In the genomic region with DNA sequence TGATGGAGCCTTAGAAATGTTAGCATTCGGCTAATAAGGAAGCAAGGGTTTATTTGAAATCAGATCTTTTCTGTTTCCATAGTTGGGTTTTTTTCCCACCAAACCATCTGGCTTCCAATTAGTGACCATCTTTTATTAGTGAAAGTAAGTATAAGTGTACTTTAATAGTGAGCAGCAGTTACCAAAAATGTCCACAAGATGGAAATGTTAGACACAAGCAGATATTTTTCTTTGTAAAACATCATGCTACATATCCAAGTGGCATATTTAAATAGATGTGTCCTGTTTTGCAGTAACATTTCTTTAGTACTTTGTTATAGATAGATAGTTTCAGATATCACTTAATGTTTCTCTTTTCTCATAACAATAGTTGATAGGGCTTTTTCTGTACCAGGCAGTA, we compare ENCODE assay signal across 9 cellular contexts. TPM values are rescaled to one million over a fixed set of nuclear protein-coding genes. Genes with fewer than 3 reads are reported as not detected.
DNase-seq lines count a peak whose midpoint lies in the region; ATAC-seq and TF ChIP-seq lines count a peak whose summit lies in the region.
"Had no signal": no experiment of that assay in that cellular context is flagged by ENCODE, and none has a peak within 500 bp of the region (broad histone marks: within the 10 kb centered on the region; RNA-seq: fewer than 3 reads in every experiment).

No MANE protein-coding gene starts in this region.

- DNase-seq in DMS53 (lab: John Stamatoyannopoulos, UW): peak; percentile 67
- peak; percentile 83 for DNase-seq in adipocyte (ENCODE audit: low read depth)
- DNase-seq in kidney epithelial cell (ENCODE audit: low read depth): peak; percentile 23
- DNase-seq in HEK293T (ENCODE audit: extremely low spot score): no peak
- no peak for DNase-seq in activated CD4-positive, alpha-beta T cell treated with anti-CD3 and anti-CD28 coated beads, Interleukin-2, amount 50 U/mL, for 48 hours

- H3K9me3 ChIP-seq in adipocyte (ENCODE audit: control insufficient read depth, low read length): no peaks in the 10 kb centered on the region

- H3K4me3 ChIP-seq in adipocyte (ENCODE audit: low read length): no peak overlapping the region
- no peak overlapping the region for H3K4me3 ChIP-seq in kidney epithelial cell (ENCODE audit: low read depth, low read length)

- CTCF ChIA-PET in HEK293T (lab: Yijun Ruan, JAX): no interaction called here

- TF ChIP-seq RAD21 in Ishikawa (IDR thresholded peaks at IDR 0.05; ENCODE audit: low read depth): peak; percentile 59

- H3K4me1 ChIP-seq in adipocyte (ENCODE audit: control insufficient read depth, insufficient read depth, low read length): peaks cover 6% of the 10 kb centered on the region

- no peaks in the 10 kb centered on the region for H3K27me3 ChIP-seq in adipocyte (replicated peaks; ENCODE audit: control insufficient read depth, insufficient read depth, low read length)
- H3K27me3 ChIP-seq in kidney epithelial cell (ENCODE audit: control insufficient read depth, insufficient read depth, low read length): no peaks in the 10 kb centered on the region

- TF ChIP-seq CTCF in kidney epithelial cell (IDR thresholded peaks at IDR 0.05; ENCODE audit: insufficient read depth, low read length, poor library complexity, severe bottlenecking): peak; percentile 44

- ATAC-seq in HG02884 (IDR thresholded peaks at IDR 0.05; ENCODE audit: unreplicated experiment): no peak
- ATAC-seq in GM19035 (IDR thresholded peaks at IDR 0.05; ENCODE audit: unreplicated experiment): no peak
- ATAC-seq: naive thymus-derived CD4-positive, alpha-beta T cell had no signal

- POLR2A ChIA-PET in HEK293T (lab: Yijun Ruan, JAX): no interaction called here

- no peak for TF ChIP-seq EP300 in Ishikawa (IDR thresholded peaks at IDR 0.05; ENCODE audit: borderline replicate concordance)

- H3K9ac ChIP-seq in adipocyte (ENCODE audit: low read length): no peak overlapping the region

- H3K36me3 ChIP-seq in adipocyte (ENCODE audit: control insufficient read depth, insufficient read depth, low read length, severe bottlenecking): no peaks in the 10 kb centered on the region
- no peaks in the 10 kb centered on the region for H3K36me3 ChIP-seq in kidney epithelial cell (ENCODE audit: control insufficient read depth, insufficient read depth, low read length)

TF ChIP-seq in Ishikawa, 13 proteins besides CTCF, POLR2A, EP300 and RAD21:
- TF ChIP-seq EGR1 (IDR thresholded peaks at IDR 0.05) (no peak), ZBTB7A (IDR thresholded peaks at IDR 0.05; ENCODE audit: low read depth) (no peak), TEAD4 (IDR thresholded peaks at IDR 0.05) (no peak), CEBPB (IDR thresholded peaks at IDR 0.05) (no peak), NFIC (IDR thresholded peaks at IDR 0.05) (no peak), TAF1 (IDR thresholded peaks at IDR 0.05; ENCODE audit: low read depth) (no peak), MAX (IDR thresholded peaks at IDR 0.05) (no peak), YY1 (IDR thresholded peaks at IDR 0.05; ENCODE audit: low read depth) (no peak)

TF ChIP-seq in HEK293T, 16 proteins besides CTCF, POLR2A, EP300 and RAD21:
- TF ChIP-seq BHLHE40 (IDR thresholded peaks at IDR 0.05; ENCODE audit: borderline replicate concordance) (no peak), SUZ12 (IDR thresholded peaks at IDR 0.05) (no peak)
TF ChIP-seq in HEK293T: peak in this region for 0.

RNA-seq across cellular contexts. Expression of gene YEATS4, which starts 28.8 kb away (rescaled TPM):
- 24.9 and 55.6 TPM in 2 replicates for total RNA-seq in kidney epithelial cell

RNA-seq across cellular contexts. Expression of gene LYZ, which starts 40.2 kb away (rescaled TPM):
- 0.07 and 0.08 TPM in 2 replicates for total RNA-seq in kidney epithelial cell

Comparison
In these comparisons a context has a peak if more than half of its experiments do, and no peak if none do; other contexts are left out.
1. DNase-seq: peak in DMS53 (single experiment), adipocyte (single experiment) and kidney epithelial cell (single experiment); none in HEK293T (single experiment) and activated CD4-positive, alpha-beta T cell treated with anti-CD3 and anti-CD28 coated beads, Interleukin-2, amount 50 U/mL, for 48 hours (0 of 2).